8 cellular contexts compared by ENCODE assay signal in the genomic region with DNA sequence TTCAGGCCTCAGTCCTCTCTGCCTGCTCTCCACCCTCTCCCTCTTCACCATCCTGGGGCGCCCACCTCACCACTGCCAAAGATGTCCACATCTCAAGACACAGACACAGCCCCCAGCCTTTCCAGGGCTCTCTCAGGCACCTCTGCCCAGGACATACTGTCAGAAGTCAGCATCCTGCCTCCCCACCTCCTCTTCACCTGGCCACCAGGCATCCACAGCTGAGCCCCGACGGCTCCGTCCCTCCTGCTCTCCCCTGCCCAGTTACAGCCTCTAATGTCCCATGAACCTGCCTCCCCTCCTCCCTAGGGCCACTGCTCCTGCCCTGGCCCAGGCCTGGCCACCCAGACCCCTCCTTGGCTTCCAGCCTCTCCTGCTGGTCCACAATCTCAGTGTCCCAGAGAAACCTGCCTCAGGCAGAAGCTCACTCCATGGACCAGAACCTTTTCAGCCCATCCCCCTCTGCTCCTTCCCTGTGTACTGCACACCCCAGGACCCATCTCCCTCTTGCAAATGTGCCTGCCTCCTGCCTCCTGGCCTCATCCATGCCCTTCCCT. TPM values are rescaled to one million over a fixed set of nuclear protein-coding genes. Genes with fewer than 3 reads are reported as not detected.
DNase-seq lines count a peak whose midpoint lies in the region; ATAC-seq and TF ChIP-seq lines count a peak whose summit lies in the region.

No MANE protein-coding gene starts in this region.

- no peak for DNase-seq in activated naive CD4-positive, alpha-beta T cell treated with anti-CD3 and anti-CD28 coated beads, Interleukin-2, amount 10 ng/mL, durations not matched to agents 7 days and 5 days
- DNase-seq in activated naive CD4-positive, alpha-beta T cell treated with Interleukin-2 at 50 U/mL for 16 hours, result no peak
- no peak for DNase-seq in activated T-helper 2 cell treated with anti-CD3 and anti-CD28 coated beads, Interferon-gamma antibody, Interleukin-2, Interleukin-4, amounts not matched to agents 10 μg/mL and 5 μg/mL and 100 μg/mL, durations not matched to agents 14 hours and 24 hours and 36 hours (ENCODE audit: low spot score)
- DNase-seq in tibial artery, result no peak
- DNase-seq in NCI-H2029 (lab: John Stamatoyannopoulos, UW), result no peak

- H3K27me3 Mint-ChIP-seq in activated naive CD4-positive, alpha-beta T cell treated with anti-CD3 and anti-CD28 coated beads, Interleukin-2, amount 10 ng/mL, durations not matched to agents 7 days and 5 days, result peaks cover 6% of the 10 kb centered on the region
- no peaks in the 10 kb centered on the region for H3K27me3 Mint-ChIP-seq in activated T-helper 2 cell treated with anti-CD3 and anti-CD28 coated beads, Interferon-gamma antibody, Interleukin-2, Interleukin-4, amounts not matched to agents 10 μg/mL and 5 μg/mL and 100 μg/mL, durations not matched to agents 14 hours and 24 hours and 36 hours (ENCODE audit: low read depth)

- ATAC-seq in HG02623 (IDR thresholded peaks at IDR 0.05; ENCODE audit: unreplicated experiment), result no peak
- no peak for ATAC-seq in GM18520 (IDR thresholded peaks at IDR 0.05; ENCODE audit: unreplicated experiment)

- H3K27me3 ChIP-seq in mucosa of stomach (ENCODE audit: control insufficient read depth, insufficient read depth, low read length) (no peaks in the 10 kb centered on the region), tibial artery (no peaks in the 10 kb centered on the region)

- no peaks in the 10 kb centered on the region for H3K9me3 ChIP-seq in mucosa of stomach (ENCODE audit: control insufficient read depth, low read length)
- no peaks in the 10 kb centered on the region for H3K9me3 ChIP-seq in tibial artery

- H3K4me3 ChIP-seq in mucosa of stomach (ENCODE audit: low read length), result no peak overlapping the region
- no peak overlapping the region for H3K4me3 ChIP-seq in tibial artery

- no peaks in the 10 kb centered on the region for H3K9me3 Mint-ChIP-seq in activated naive CD4-positive, alpha-beta T cell treated with anti-CD3 and anti-CD28 coated beads, Interleukin-2, amount 10 ng/mL, durations not matched to agents 7 days and 5 days
- H3K9me3 Mint-ChIP-seq in activated T-helper 2 cell treated with anti-CD3 and anti-CD28 coated beads, Interferon-gamma antibody, Interleukin-2, Interleukin-4, amounts not matched to agents 10 μg/mL and 5 μg/mL and 100 μg/mL, durations not matched to agents 14 hours and 24 hours and 36 hours, result no peaks in the 10 kb centered on the region

- H3K36me3 Mint-ChIP-seq in activated naive CD4-positive, alpha-beta T cell treated with anti-CD3 and anti-CD28 coated beads, Interleukin-2, amount 10 ng/mL, durations not matched to agents 7 days and 5 days, result peaks cover 23% of the 10 kb centered on the region
- peaks cover 22% of the 10 kb centered on the region for H3K36me3 Mint-ChIP-seq in activated T-helper 2 cell treated with anti-CD3 and anti-CD28 coated beads, Interferon-gamma antibody, Interleukin-2, Interleukin-4, amounts not matched to agents 10 μg/mL and 5 μg/mL and 100 μg/mL, durations not matched to agents 14 hours and 24 hours and 36 hours (ENCODE audit: low read depth)

- TF ChIP-seq CTCF in tibial artery (IDR thresholded peaks at IDR 0.05), result no peak

- CTCF ChIA-PET in activated naive CD4-positive, alpha-beta T cell treated with anti-CD3 and anti-CD28 coated beads, Interleukin-2, amount 10 ng/mL, durations not matched to agents 7 days and 5 days (lab: Charles Lee), result interaction anchor here (0.8 to 1.6 kb wide), 3 partner anchors 8 to 14 kb away, joined by 3 to 5 read pairs (median 4); no protein-coding TSS in a partner anchor

- peak overlapping the region; percentile 96 to 98 for H3K27ac ChIP-seq in tibial artery

- intact Hi-C loops in activated T-helper 2 cell treated with anti-CD3 and anti-CD28 coated beads, Interferon-gamma antibody, Interleukin-2, Interleukin-4, amounts not matched to agents 10 μg/mL and 5 μg/mL and 100 μg/mL, durations not matched to agents 14 hours and 24 hours and 36 hours (cut with micrococcal nuclease), result no loop called here
- intact Hi-C loops in tibial artery (cut with DNase I; ENCODE audit: low total_unique reads), result no loop called here

- H3K9ac ChIP-seq in mucosa of stomach (ENCODE audit: low read length), result peak overlapping the region; percentile 15

- peaks cover 73% of the 10 kb centered on the region for H3K4me1 Mint-ChIP-seq in activated naive CD4-positive, alpha-beta T cell treated with anti-CD3 and anti-CD28 coated beads, Interleukin-2, amount 10 ng/mL, durations not matched to agents 7 days and 5 days
- H3K4me1 Mint-ChIP-seq in activated T-helper 2 cell treated with anti-CD3 and anti-CD28 coated beads, Interferon-gamma antibody, Interleukin-2, Interleukin-4, amounts not matched to agents 10 μg/mL and 5 μg/mL and 100 μg/mL, durations not matched to agents 14 hours and 24 hours and 36 hours (ENCODE audit: low read depth), result peaks cover 52% of the 10 kb centered on the region

- H3K27ac Mint-ChIP-seq in activated naive CD4-positive, alpha-beta T cell treated with anti-CD3 and anti-CD28 coated beads, Interleukin-2, amount 10 ng/mL, durations not matched to agents 7 days and 5 days, result peak overlapping the region; percentile 80
- H3K27ac Mint-ChIP-seq in activated T-helper 2 cell treated with anti-CD3 and anti-CD28 coated beads, Interferon-gamma antibody, Interleukin-2, Interleukin-4, amounts not matched to agents 10 μg/mL and 5 μg/mL and 100 μg/mL, durations not matched to agents 14 hours and 24 hours and 36 hours, result peak overlapping the region; percentile 42

- H3K36me3 ChIP-seq in mucosa of stomach (ENCODE audit: control insufficient read depth, insufficient read depth, low read length), result no peaks in the 10 kb centered on the region
- H3K36me3 ChIP-seq in tibial artery, result peaks cover 0 to 41% (median 33%) of the 10 kb centered on the region in 3 donors

- H3K4me1 ChIP-seq in mucosa of stomach (ENCODE audit: control insufficient read depth, insufficient read depth, low read length) (peaks cover 51% of the 10 kb centered on the region), tibial artery (peaks cover 0 to 57% (median 52%) of the 10 kb centered on the region in 4 donors)

- peak overlapping the region; percentile 62 for H3K4me3 Mint-ChIP-seq in activated naive CD4-positive, alpha-beta T cell treated with anti-CD3 and anti-CD28 coated beads, Interleukin-2, amount 10 ng/mL, durations not matched to agents 7 days and 5 days
- H3K4me3 Mint-ChIP-seq in activated T-helper 2 cell treated with anti-CD3 and anti-CD28 coated beads, Interferon-gamma antibody, Interleukin-2, Interleukin-4, amounts not matched to agents 10 μg/mL and 5 μg/mL and 100 μg/mL, durations not matched to agents 14 hours and 24 hours and 36 hours (ENCODE audit: low read depth), result peak overlapping the region; percentile 31

RNA-seq across cellular contexts. Expression of a gene that starts 3.2 kb away (rescaled TPM):
- 85.3 and 86.4 TPM in 2 replicates for total RNA-seq in activated T-helper 2 cell treated with anti-CD3 and anti-CD28 coated beads, Interferon-gamma antibody, Interleukin-2, Interleukin-4, amounts not matched to agents 10 μg/mL and 5 μg/mL and 100 μg/mL, durations not matched to agents 14 hours and 24 hours and 36 hours

RNA-seq across cellular contexts. Expression of a gene that starts 15.4 kb away (rescaled TPM):
- 63.6 and 63.8 TPM in 2 replicates for total RNA-seq in activated T-helper 2 cell treated with anti-CD3 and anti-CD28 coated beads, Interferon-gamma antibody, Interleukin-2, Interleukin-4, amounts not matched to agents 10 μg/mL and 5 μg/mL and 100 μg/mL, durations not matched to agents 14 hours and 24 hours and 36 hours

RNA-seq across cellular contexts. Expression of a gene that starts 17.4 kb away (rescaled TPM):
- total RNA-seq in activated T-helper 2 cell treated with anti-CD3 and anti-CD28 coated beads, Interferon-gamma antibody, Interleukin-2, Interleukin-4, amounts not matched to agents 10 μg/mL and 5 μg/mL and 100 μg/mL, durations not matched to agents 14 hours and 24 hours and 36 hours, result 31.5 and 32.0 TPM in 2 replicates

RNA-seq across cellular contexts. Expression of a gene that starts 20.9 kb away (rescaled TPM):
- 163 and 168 TPM in 2 replicates for total RNA-seq in activated T-helper 2 cell treated with anti-CD3 and anti-CD28 coated beads, Interferon-gamma antibody, Interleukin-2, Interleukin-4, amounts not matched to agents 10 μg/mL and 5 μg/mL and 100 μg/mL, durations not matched to agents 14 hours and 24 hours and 36 hours

RNA-seq across cellular contexts. Expression of a gene that starts 30.0 kb away (rescaled TPM):
- total RNA-seq in activated T-helper 2 cell treated with anti-CD3 and anti-CD28 coated beads, Interferon-gamma antibody, Interleukin-2, Interleukin-4, amounts not matched to agents 10 μg/mL and 5 μg/mL and 100 μg/mL, durations not matched to agents 14 hours and 24 hours and 36 hours, result 94.4 and 95.8 TPM in 2 replicates
